1 cellular context compared by ENCODE assay signal in the genomic region with DNA sequence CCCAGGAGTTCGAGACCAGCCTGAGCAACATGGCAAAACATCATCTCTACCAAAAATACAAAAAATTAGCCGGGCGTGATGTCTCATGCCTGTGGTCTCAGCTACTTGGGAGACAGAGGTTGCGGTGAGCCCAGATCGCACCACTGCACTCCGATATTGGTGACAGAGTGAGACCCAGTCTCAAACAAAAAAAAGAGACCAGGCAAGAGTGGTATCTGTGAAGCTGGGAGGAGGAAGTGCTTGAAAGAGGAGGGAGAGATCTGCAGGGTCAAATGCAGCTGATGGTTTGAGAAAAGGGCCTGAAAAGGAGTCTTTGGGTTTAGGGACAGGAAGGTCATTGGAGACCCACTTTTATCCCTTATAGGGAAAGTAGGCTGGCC.
TF ChIP-seq lines count a peak whose summit lies in the region.

No MANE protein-coding gene starts in this region.

TF ChIP-seq in GM12878, 131 proteins besides CTCF, POLR2A, EP300 and RAD21:
- TF ChIP-seq, protein P1, sequence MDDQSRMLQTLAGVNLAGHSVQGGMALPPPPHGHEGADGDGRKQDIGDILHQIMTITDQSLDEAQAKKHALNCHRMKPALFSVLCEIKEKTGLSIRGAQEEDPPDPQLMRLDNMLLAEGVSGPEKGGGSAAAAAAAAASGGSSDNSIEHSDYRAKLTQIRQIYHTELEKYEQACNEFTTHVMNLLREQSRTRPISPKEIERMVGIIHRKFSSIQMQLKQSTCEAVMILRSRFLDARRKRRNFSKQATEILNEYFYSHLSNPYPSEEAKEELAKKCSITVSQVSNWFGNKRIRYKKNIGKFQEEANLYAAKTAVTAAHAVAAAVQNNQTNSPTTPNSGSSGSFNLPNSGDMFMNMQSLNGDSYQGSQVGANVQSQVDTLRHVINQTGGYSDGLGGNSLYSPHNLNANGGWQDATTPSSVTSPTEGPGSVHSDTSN (IDR thresholded peaks at IDR 0.05; ENCODE audit: insufficient replicate concordance, low read depth, low read length), result no peak
- TF ChIP-seq RUNX3 (IDR thresholded peaks at IDR 0.05; ENCODE audit: low read length) (peak; percentile 13; the same call in 1 of the 2 replicates), ZBTB40 (IDR thresholded peaks at IDR 0.05; ENCODE audit: borderline replicate concordance) (no peak), ZNF24 (IDR thresholded peaks at IDR 0.05) (no peak)
